ENCODE assay signal across 1 cellular context in genomic region chr10:24448351-24449009, GRCh38.
TF ChIP-seq lines count a peak whose summit lies in the region.

No MANE protein-coding gene starts in this region.

TF ChIP-seq in liver, 16 proteins besides CTCF, POLR2A, EP300 and RAD21 (continued from another document):
- TF ChIP-seq REST (IDR thresholded peaks at IDR 0.05) (no peak), JUND (IDR thresholded peaks at IDR 0.05) (no peak), MAX (IDR thresholded peaks at IDR 0.05) (no peak), TAF1 (conservative IDR thresholded peaks at IDR 0.05) (no peak), HNF4A (conservative IDR thresholded peaks at IDR 0.05) (no peak), ATF3 (IDR thresholded peaks at IDR 0.05) (no peak), YY1 (IDR thresholded peaks at IDR 0.05) (no peak), EGR1 (IDR thresholded peaks at IDR 0.05; ENCODE audit: low read depth in 2 of 2) (no peak)
